In genomic region chr22:40175571-40176105, GRCh38 we compare ENCODE assay signal across 11 cellular contexts. TPM values are rescaled to one million over a fixed set of nuclear protein-coding genes. Genes with fewer than 3 reads are reported as not detected.
DNase-seq lines count a peak whose midpoint lies in the region; ATAC-seq, FAIRE-seq and TF ChIP-seq lines count a peak whose summit lies in the region.
"Had no signal": no experiment of that assay in that cellular context is flagged by ENCODE, and none has a peak within 500 bp of the region (broad histone marks: within the 10 kb centered on the region; RNA-seq: fewer than 3 reads in every experiment).

No MANE protein-coding gene starts in this region.

- H2BK5ac ChIP-seq in H9 (ENCODE audit: insufficient read length, low read length) = no peak overlapping the region

- H4K5ac ChIP-seq in H9 (ENCODE audit: insufficient read length, low read depth, low read length) = no peak overlapping the region

- no peak overlapping the region for H3K14ac ChIP-seq in H9 (ENCODE audit: insufficient read depth, low read length)

- CTCF ChIA-PET in naive thymus-derived CD4-positive, alpha-beta T cell (lab: Charles Lee) = no interaction called here

- no peak overlapping the region for H2BK20ac ChIP-seq in H9 (ENCODE audit: low read depth, low read length, poor library complexity, severe bottlenecking)

- peak; percentile 28 for DNase-seq in Ammon's horn (ENCODE audit: low spot score)
- no peak for DNase-seq in H9
- no peak for DNase-seq in astrocyte (ENCODE audit: low read depth)
- no peak for DNase-seq in naive thymus-derived CD4-positive, alpha-beta T cell
- no peak for DNase-seq in spleen
- DNase-seq: Caco-2, MV-4-11 had no signal

- H2BK12ac ChIP-seq in H9 (ENCODE audit: insufficient read length, low read depth, low read length) = peak overlapping the region; percentile 40

- H3K27ac Mint-ChIP-seq in H9 (peak overlapping the region; percentile 66 to 92 (median 84); a peak in 5 of 7 replicates), astrocyte (ENCODE audit: unreplicated experiment) (no peak overlapping the region)
- H3K27ac Mint-ChIP-seq in naive thymus-derived CD4-positive, alpha-beta T cell = peak overlapping the region in 8 of 9 donors; percentile 30 to 94 (median 80)
- H3K27ac Mint-ChIP-seq: dendritic cell treated with granulocyte-macrophage colony-stimulating factor and Interleukin-4, amounts not matched to agents 40 ng/mL and 50 ng/mL, for 4 days had no signal

- peaks cover 0 to 4% (median 2%) of the 10 kb centered on the region in 3 experiments; a peak in 3 of 7 replicates for H3K36me3 Mint-ChIP-seq in H9 (ENCODE audit: insufficient read depth in 1 of 3, low read depth in 3 of 3)
- H3K36me3 Mint-ChIP-seq in astrocyte (ENCODE audit: low read depth, unreplicated experiment) = no peaks in the 10 kb centered on the region
- H3K36me3 Mint-ChIP-seq in naive thymus-derived CD4-positive, alpha-beta T cell = peaks cover 0 to 8% (median 3%) of the 10 kb centered on the region in 5 donors

- H2BK120ac ChIP-seq in H9 (ENCODE audit: low read depth, low read length, poor library complexity, severe bottlenecking) = no peak overlapping the region

- no peak overlapping the region for H4K91ac ChIP-seq in H9 (ENCODE audit: insufficient read length, low read depth, low read length)

- no peak overlapping the region for H3K9ac ChIP-seq in H9 (ENCODE audit: extremely low read depth, insufficient read length, low read length)
- no peak overlapping the region for H3K9ac ChIP-seq in astrocyte (ENCODE audit: low read length)

- H3K9me3 ChIP-seq in H9 (ENCODE audit: control insufficient read depth, low read depth, low read length) = no peaks in the 10 kb centered on the region
- H3K9me3 ChIP-seq in astrocyte (ENCODE audit: insufficient read depth, low read depth, low read length) = no peaks in the 10 kb centered on the region
- no peaks in the 10 kb centered on the region for H3K9me3 ChIP-seq in naive thymus-derived CD4-positive, alpha-beta T cell (ENCODE audit: control insufficient read depth in 2 of 3, low read length in 3 of 3)
- no peaks in the 10 kb centered on the region for H3K9me3 ChIP-seq in spleen
- H3K9me3 ChIP-seq: Caco-2 had no signal

- no peak overlapping the region for H3K18ac ChIP-seq in H9 (ENCODE audit: insufficient read length, low read depth, low read length)

- no peak overlapping the region for H4K8ac ChIP-seq in H9 (replicated peaks; ENCODE audit: insufficient read length, low read depth, low read length)

- intact Hi-C loops in naive thymus-derived CD4-positive, alpha-beta T cell (cut with micrococcal nuclease) = loop anchor here (2.0 to 10.0 kb wide), 8 partner anchors 42 to 643 kb away; partner anchors contain the start of genes MRTFA (in 2 of the 2), GRAP2 (in 1 of the 2) and RPS19BP1 (in 1 of the 2)
- intact Hi-C loops in spleen (cut with DNase I; ENCODE audit: low total_unique reads) = loop anchor here (5.0 to 10.0 kb wide), 2 partner anchors 128 to 169 kb away; partner anchors contain the start of gene ADSL

- no peak for TF ChIP-seq POLR2A in spleen (IDR thresholded peaks at IDR 0.05)

- H3K4me1 Mint-ChIP-seq in H9 (peaks cover 34% of the 10 kb centered on the region in 2 experiments), astrocyte (ENCODE audit: low read depth, unreplicated experiment) (peaks cover 22% of the 10 kb centered on the region)
- H3K4me1 Mint-ChIP-seq in naive thymus-derived CD4-positive, alpha-beta T cell = peaks cover 35 to 69% (median 52%) of the 10 kb centered on the region in 7 donors

- peaks cover 14% of the 10 kb centered on the region for H3K79me2 ChIP-seq in H9 (ENCODE audit: insufficient read depth, low read length)
- H3K79me2 ChIP-seq in astrocyte (ENCODE audit: insufficient read depth, low read length) = peaks cover 28% of the 10 kb centered on the region

- no peak for TF ChIP-seq CTCF in H9 (conservative IDR thresholded peaks at IDR 0.05)
- TF ChIP-seq CTCF in astrocyte (IDR thresholded peaks at IDR 0.05; ENCODE audit: insufficient read depth, low read depth, low read length) = no peak
- no peak for TF ChIP-seq CTCF in spleen (IDR thresholded peaks at IDR 0.05 in 8 of 11, conservative IDR thresholded peaks at IDR 0.05 in 3 of 11)

- H3K56ac ChIP-seq in H9 (ENCODE audit: insufficient read length, low read depth, low read length) = no peak overlapping the region

- H3K27me3 Mint-ChIP-seq in H9 (ENCODE audit: low read depth) (no peaks in the 10 kb centered on the region), astrocyte (ENCODE audit: low read depth, unreplicated experiment) (no peaks in the 10 kb centered on the region)
- H3K27me3 Mint-ChIP-seq in naive thymus-derived CD4-positive, alpha-beta T cell = no peaks in the 10 kb centered on the region
- H3K27me3 Mint-ChIP-seq: dendritic cell treated with granulocyte-macrophage colony-stimulating factor and Interleukin-4, amounts not matched to agents 40 ng/mL and 50 ng/mL, for 4 days had no signal

- H2BK15ac ChIP-seq in H9 (ENCODE audit: low read depth, low read length) = no peak overlapping the region

- no peak overlapping the region for H2AFZ ChIP-seq in H9 (ENCODE audit: low read length)
- H2AFZ ChIP-seq in astrocyte (ENCODE audit: low read depth, low read length) = peak overlapping the region; percentile 3

- H3K23me2 ChIP-seq in H9 (ENCODE audit: insufficient read length, low read depth, low read length, poor library complexity, severe bottlenecking) = peaks cover 12% of the 10 kb centered on the region

- FAIRE-seq in astrocyte (lab: Jason Lieb, UNC) = no peak

- no peak overlapping the region for H3K4ac ChIP-seq in H9 (ENCODE audit: low read depth, low read length)

- no peak overlapping the region for H3K23ac ChIP-seq in H9 (ENCODE audit: insufficient read length, low read depth, low read length)

- H3K36me3 ChIP-seq in astrocyte (ENCODE audit: insufficient read depth, low read length) = no peaks in the 10 kb centered on the region
- H3K36me3 ChIP-seq in naive thymus-derived CD4-positive, alpha-beta T cell (ENCODE audit: control insufficient read depth in 2 of 3, insufficient read depth in 3 of 3, low read length in 3 of 3) = no peaks in the 10 kb centered on the region
- no peaks in the 10 kb centered on the region for H3K36me3 ChIP-seq in spleen

- H3K9me3 Mint-ChIP-seq in H9 (no peaks in the 10 kb centered on the region; a peak in 1 of 5 replicates), astrocyte (ENCODE audit: unreplicated experiment) (no peaks in the 10 kb centered on the region)
- peaks cover 0 to 2% (median 0%) of the 10 kb centered on the region in 11 donors for H3K9me3 Mint-ChIP-seq in naive thymus-derived CD4-positive, alpha-beta T cell
- H3K9me3 Mint-ChIP-seq: dendritic cell treated with granulocyte-macrophage colony-stimulating factor and Interleukin-4, amounts not matched to agents 40 ng/mL and 50 ng/mL, for 4 days had no signal

- no peak overlapping the region for H2AK5ac ChIP-seq in H9 (ENCODE audit: insufficient read length, low read length)

- H3K79me1 ChIP-seq in H9 (ENCODE audit: insufficient read depth, low read depth, low read length, poor library complexity, severe bottlenecking) = no peaks in the 10 kb centered on the region

- no CpG with 5 or more reads among the region's 6 CpGs for WGBS in H9 (ENCODE audit: extremely low coverage, insufficient read length, low lambda C conversion rate)
- 81 to 85% (median 82%) methylated on average over 6 of the region's 6 CpGs for WGBS in spleen, 5 donors

- H3K4me2 ChIP-seq in H9 (ENCODE audit: insufficient read depth, insufficient read length, low read length) (no peak overlapping the region), astrocyte (ENCODE audit: low read length) (no peak overlapping the region)

- H3K27me3 ChIP-seq in H9 (ENCODE audit: insufficient read depth, low read length) = no peaks in the 10 kb centered on the region
- H3K27me3 ChIP-seq in astrocyte (ENCODE audit: insufficient read depth, low read length) = no peaks in the 10 kb centered on the region
- no peaks in the 10 kb centered on the region for H3K27me3 ChIP-seq in naive thymus-derived CD4-positive, alpha-beta T cell (ENCODE audit: control insufficient read depth in 2 of 2, insufficient read depth in 2 of 2, low read length in 2 of 2)
- no peaks in the 10 kb centered on the region for H3K27me3 ChIP-seq in spleen (replicated peaks in 1 of 7)

- H4K20me1 ChIP-seq in H9 (ENCODE audit: control insufficient read depth, insufficient read depth, insufficient read length) (no peaks in the 10 kb centered on the region), astrocyte (ENCODE audit: insufficient read depth, low read length) (peaks cover 9% of the 10 kb centered on the region)

- POLR2A ChIA-PET in naive thymus-derived CD4-positive, alpha-beta T cell (lab: Charles Lee) = interaction anchor here (0.9 to 1.1 kb wide), 2 partner anchors 109 to 656 kb away, joined by 3 read pairs; no protein-coding TSS in a partner anchor

- H3K4me1 ChIP-seq in H9 (ENCODE audit: insufficient read depth, low read length) = peaks cover 11% of the 10 kb centered on the region; the same call in 1 of the 2 replicates
- peaks cover 18% of the 10 kb centered on the region for H3K4me1 ChIP-seq in astrocyte (ENCODE audit: insufficient read depth, low read length)
- peaks cover 22 to 29% of the 10 kb centered on the region in 2 donors for H3K4me1 ChIP-seq in naive thymus-derived CD4-positive, alpha-beta T cell (ENCODE audit: control insufficient read depth in 2 of 2, insufficient read depth in 2 of 2, low read length in 2 of 2)
- peaks cover 28 to 68% (median 42%) of the 10 kb centered on the region in 6 donors for H3K4me1 ChIP-seq in spleen

- no peak for ATAC-seq in naive thymus-derived CD4-positive, alpha-beta T cell
- ATAC-seq in GM19035 (IDR thresholded peaks at IDR 0.05; ENCODE audit: unreplicated experiment) = no peak
- ATAC-seq in GM21360 (IDR thresholded peaks at IDR 0.05; ENCODE audit: unreplicated experiment) = no peak
- no peak for ATAC-seq in GM21515 (IDR thresholded peaks at IDR 0.05; ENCODE audit: unreplicated experiment)

- peak overlapping the region; percentile 14 to 55; a peak in 2 of 5 replicates for H3K4me3 Mint-ChIP-seq in H9
- H3K4me3 Mint-ChIP-seq in astrocyte (ENCODE audit: unreplicated experiment) = no peak overlapping the region
- peak overlapping the region in 7 of 10 donors; percentile 10 to 87 (median 80) for H3K4me3 Mint-ChIP-seq in naive thymus-derived CD4-positive, alpha-beta T cell
- H3K4me3 Mint-ChIP-seq: dendritic cell treated with granulocyte-macrophage colony-stimulating factor and Interleukin-4, amounts not matched to agents 40 ng/mL and 50 ng/mL, for 4 days had no signal

- H3K4me3 ChIP-seq in astrocyte (ENCODE audit: insufficient read depth, low read depth, low read length) (no peak overlapping the region), spleen (no peak overlapping the region)
- H3K4me3 ChIP-seq in naive thymus-derived CD4-positive, alpha-beta T cell (ENCODE audit: low read length) = no peak overlapping the region

- H3K27ac ChIP-seq in H9 (ENCODE audit: insufficient read length, low read depth, low read length) (no peak overlapping the region), astrocyte (ENCODE audit: low read depth, low read length) (no peak overlapping the region), spleen (peak overlapping the region in 4 of 8 donors; percentile 0 to 58 (median 28))
- peak overlapping the region; percentile 16 for H3K27ac ChIP-seq in naive thymus-derived CD4-positive, alpha-beta T cell (ENCODE audit: low read depth, low read length)

- H3T11ph ChIP-seq in H9 (ENCODE audit: low read length) = no peak overlapping the region

RNA-seq across cellular contexts. Expression of gene TNRC6B, which starts 2.1 kb away (rescaled TPM):
- 53.5 and 58.1 TPM in 2 replicates for total RNA-seq in H9 (2021)
- total RNA-seq in astrocyte = 45.2 and 51.2 TPM in 2 replicates
- total RNA-seq in naive thymus-derived CD4-positive, alpha-beta T cell = 100 to 1,000 TPM in 4 of 5 experiments, 10 to 100 TPM in 1; 67.4 to 165 (median 146) TPM
- polyA plus RNA-seq in naive thymus-derived CD4-positive, alpha-beta T cell = 100 to 1,000 TPM; 102 to 119 TPM
- 100 to 1,000 TPM in 4 of 7 donors, 10 to 100 TPM in 3; 85.1 to 221 (median 103) TPM for total RNA-seq in spleen
- 10 to 100 TPM in 1 of 3 donors, 1 to 10 TPM in 2; 1.2 to 17.7 (median 1.7) TPM for polyA plus RNA-seq in spleen
